ENCODE assay signal across 11 cellular contexts in genomic region chr5:122701640-122702523, GRCh38.
DNase-seq lines count a peak whose midpoint lies in the region; ATAC-seq, FAIRE-seq and TF ChIP-seq lines count a peak whose summit lies in the region.
"Had no signal": no experiment of that assay in that cellular context is flagged by ENCODE, and none has a peak within 500 bp of the region (broad histone marks: within the 10 kb centered on the region; RNA-seq: fewer than 3 reads in every experiment).

No MANE protein-coding gene starts in this region.

- no peak overlapping the region for H3K4me3 Mint-ChIP-seq in T-helper 2 cell treated with Interferon-gamma antibody and Interleukin-4, amounts not matched to agents 5 μg/mL and 100 μg/mL, for 36 hours

- H3K27me3 Mint-ChIP-seq in T-helper 2 cell treated with Interferon-gamma antibody and Interleukin-4, amounts not matched to agents 5 μg/mL and 100 μg/mL, for 36 hours (ENCODE audit: low read depth), result no peaks in the 10 kb centered on the region

- peak; percentile 99 for FAIRE-seq in GM19239 (lab: Jason Lieb, UNC)

- H3K4me3 ChIP-seq in GM12864 (ENCODE audit: low read depth, low read length), result no peak overlapping the region
- H3K4me3 ChIP-seq: hepatocyte had no signal

- no peaks in the 10 kb centered on the region for H3K9me3 Mint-ChIP-seq in T-helper 2 cell treated with Interferon-gamma antibody and Interleukin-4, amounts not matched to agents 5 μg/mL and 100 μg/mL, for 36 hours

- H3K27ac Mint-ChIP-seq in T-helper 2 cell treated with Interferon-gamma antibody and Interleukin-4, amounts not matched to agents 5 μg/mL and 100 μg/mL, for 36 hours, result no peak overlapping the region

- TF ChIP-seq CTCF in GM12864 (IDR thresholded peaks at IDR 0.05; ENCODE audit: low read depth, low read length, missing control alignments), result no peak

- peaks cover 2% of the 10 kb centered on the region for H3K4me1 Mint-ChIP-seq in T-helper 2 cell treated with Interferon-gamma antibody and Interleukin-4, amounts not matched to agents 5 μg/mL and 100 μg/mL, for 36 hours (ENCODE audit: low read depth)

- ATAC-seq in HG02970 (IDR thresholded peaks at IDR 0.05; ENCODE audit: low FRiP score, unreplicated experiment), result peak; percentile 96

- DNase-seq in GM12864 (ENCODE audit: low read depth), result peak; percentile 66
- peak; percentile 24 for DNase-seq in GM19239 (ENCODE audit: insufficient read length, low spot score)
- peak; percentile 9 for DNase-seq in T-helper 2 cell treated with Interferon-gamma antibody and Interleukin-4, amounts not matched to agents 5 μg/mL and 100 μg/mL, for 36 hours (ENCODE audit: low spot score)
- DNase-seq in anterior cingulate cortex (lab: John Stamatoyannopoulos, UW), result no peak
- DNase-seq in NCI-H1105 (lab: John Stamatoyannopoulos, UW), result no peak
- no peak for DNase-seq in Ammon's horn (ENCODE audit: low spot score)
- DNase-seq in GM03348 (ENCODE audit: low spot score), result no peak
- DNase-seq: amniotic stem cell, DMS153 had no signal

- no peaks in the 10 kb centered on the region for H3K36me3 Mint-ChIP-seq in T-helper 2 cell treated with Interferon-gamma antibody and Interleukin-4, amounts not matched to agents 5 μg/mL and 100 μg/mL, for 36 hours (ENCODE audit: low read depth)

Comparison
In these comparisons a context has a peak if more than half of its experiments do, and no peak if none do; other contexts are left out.
1. DNase-seq: peak in GM12864 (single experiment), GM19239 (single experiment) and T-helper 2 cell treated with Interferon-gamma antibody and Interleukin-4, amounts not matched to agents 5 μg/mL and 100 μg/mL, for 36 hours (single experiment); none in anterior cingulate cortex (0 of 58), NCI-H1105 (single experiment), Ammon's horn (single experiment) and GM03348 (single experiment).